ENCODE assay signal across 1 cellular context in the genomic region with DNA sequence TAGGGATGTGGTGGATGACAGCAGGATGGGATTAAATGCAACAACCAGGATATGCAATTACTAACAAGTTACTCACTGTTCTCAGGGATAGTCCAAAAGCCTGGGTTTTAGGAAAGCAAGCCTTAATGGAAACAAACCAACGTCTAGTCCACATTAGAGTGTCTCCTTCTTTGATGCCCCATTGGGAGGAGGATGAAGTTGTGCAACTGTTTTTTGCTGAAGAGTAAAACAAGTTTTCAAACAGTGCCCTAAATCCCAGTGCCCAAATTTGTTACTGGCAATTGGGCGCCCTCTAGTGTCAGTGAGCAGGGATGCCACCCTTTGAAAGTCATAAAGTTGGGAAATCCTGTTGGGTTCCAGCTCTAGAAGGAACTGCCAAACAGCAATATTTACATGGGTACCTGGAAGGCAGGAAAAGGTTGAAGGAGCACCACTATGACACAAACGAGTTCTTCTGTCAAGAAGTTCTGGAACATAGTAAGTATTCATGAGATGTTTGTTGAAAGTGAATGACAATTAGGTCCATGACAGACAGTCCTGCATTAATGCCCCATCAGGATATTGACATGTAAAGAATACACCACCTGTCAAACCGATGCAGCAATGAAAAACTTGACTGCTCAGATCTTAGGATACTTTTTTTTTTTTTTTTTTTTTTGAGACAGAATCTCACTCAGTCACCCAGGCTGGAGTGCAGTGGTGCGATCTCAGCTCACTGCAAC.
TF ChIP-seq lines count a peak whose summit lies in the region.

No MANE protein-coding gene starts in this region.

TF ChIP-seq in endothelial cell of umbilical vein, 7 proteins besides CTCF, POLR2A, EP300 and RAD21:
- no peak for TF ChIP-seq JUN (IDR thresholded peaks at IDR 0.05; ENCODE audit: borderline replicate concordance, insufficient read depth, insufficient read length, low read depth)
- no peak for TF ChIP-seq EZH2 (IDR thresholded peaks at IDR 0.05; ENCODE audit: borderline replicate concordance, low read depth, low read length, severe bottlenecking)
- no peak for TF ChIP-seq MYC (IDR thresholded peaks at IDR 0.05; ENCODE audit: low read depth, low read length)
- no peak for TF ChIP-seq FOS (IDR thresholded peaks at IDR 0.05; ENCODE audit: borderline replicate concordance, insufficient read depth, low read length)
- no peak for TF ChIP-seq POLR2AphosphoS5 (IDR thresholded peaks at IDR 0.05; ENCODE audit: insufficient read depth, low read depth, low read length)
TF ChIP-seq in endothelial cell of umbilical vein: peak in this region for 0.
